8 cellular contexts compared by ENCODE assay signal in genomic region chr19:2775556-2776430, GRCh38. TPM values are rescaled to one million over a fixed set of nuclear protein-coding genes. Genes with fewer than 3 reads are reported as not detected.
DNase-seq lines count a peak whose midpoint lies in the region; FAIRE-seq and TF ChIP-seq lines count a peak whose summit lies in the region.

No MANE protein-coding gene starts in this region.

- H3K4me3 ChIP-seq in small intestine (ENCODE audit: low read depth in 1 of 2, low read length in 2 of 2): peak overlapping the region in 1 of 2 donors; percentile 37

- peak; percentile 50 for DNase-seq in NAMALWA (ENCODE audit: low spot score)
- peak; percentile 67 for DNase-seq in activated T-helper 2 cell treated with anti-CD3 and anti-CD28 coated beads, Interferon-gamma antibody, Interleukin-2, Interleukin-4, amounts not matched to agents 10 μg/mL and 5 μg/mL and 100 μg/mL, durations not matched to agents 14 hours and 24 hours and 36 hours (ENCODE audit: low spot score)
- DNase-seq in glutamatergic neuron: no peak
- DNase-seq in small intestine: peak; percentile 93
- no peak for DNase-seq in HPDE6-E6E7 (ENCODE audit: extremely low spot score)
- no peak for DNase-seq in retina
- no peak for DNase-seq in GM03348 (ENCODE audit: low spot score)
- no peak for DNase-seq in OCI-M2 (lab: John Stamatoyannopoulos, UW; ENCODE audit: unreplicated experiment)

- H3K4me3 Mint-ChIP-seq in activated T-helper 2 cell treated with anti-CD3 and anti-CD28 coated beads, Interferon-gamma antibody, Interleukin-2, Interleukin-4, amounts not matched to agents 10 μg/mL and 5 μg/mL and 100 μg/mL, durations not matched to agents 14 hours and 24 hours and 36 hours (ENCODE audit: low read depth): peak overlapping the region; percentile 76
- peak overlapping the region; percentile 22 for H3K4me3 Mint-ChIP-seq in glutamatergic neuron (ENCODE audit: unreplicated experiment)

- H3K4me1 ChIP-seq in small intestine (ENCODE audit: control insufficient read depth in 2 of 2, insufficient read depth in 1 of 2, low read depth in 1 of 2, low read length in 1 of 2): peaks cover 3 to 7% of the 10 kb centered on the region in 2 donors

- no peaks in the 10 kb centered on the region for H3K36me3 ChIP-seq in small intestine (ENCODE audit: control insufficient read depth in 2 of 2, insufficient read depth in 2 of 2, low read length in 2 of 2)

- H3K27ac ChIP-seq in small intestine (ENCODE audit: low read depth in 1 of 2, low read length in 1 of 2): peak overlapping the region; percentile 91 to 92

- peaks cover 31% of the 10 kb centered on the region for H3K36me3 Mint-ChIP-seq in activated T-helper 2 cell treated with anti-CD3 and anti-CD28 coated beads, Interferon-gamma antibody, Interleukin-2, Interleukin-4, amounts not matched to agents 10 μg/mL and 5 μg/mL and 100 μg/mL, durations not matched to agents 14 hours and 24 hours and 36 hours (ENCODE audit: low read depth)
- peaks cover 8% of the 10 kb centered on the region for H3K36me3 Mint-ChIP-seq in glutamatergic neuron (ENCODE audit: unreplicated experiment)

- no peaks in the 10 kb centered on the region for H3K9me3 ChIP-seq in small intestine (ENCODE audit: control insufficient read depth, low read depth)

- no peaks in the 10 kb centered on the region for H3K9me3 Mint-ChIP-seq in activated T-helper 2 cell treated with anti-CD3 and anti-CD28 coated beads, Interferon-gamma antibody, Interleukin-2, Interleukin-4, amounts not matched to agents 10 μg/mL and 5 μg/mL and 100 μg/mL, durations not matched to agents 14 hours and 24 hours and 36 hours
- peaks cover 7% of the 10 kb centered on the region for H3K9me3 Mint-ChIP-seq in glutamatergic neuron (ENCODE audit: unreplicated experiment)

- H3K27ac Mint-ChIP-seq in activated T-helper 2 cell treated with anti-CD3 and anti-CD28 coated beads, Interferon-gamma antibody, Interleukin-2, Interleukin-4, amounts not matched to agents 10 μg/mL and 5 μg/mL and 100 μg/mL, durations not matched to agents 14 hours and 24 hours and 36 hours: peak overlapping the region; percentile 92
- peak overlapping the region; percentile 95 for H3K27ac Mint-ChIP-seq in glutamatergic neuron (ENCODE audit: unreplicated experiment)

- FAIRE-seq in small intestine (lab: Jason Lieb, UNC): no peak

- H3K27me3 Mint-ChIP-seq in activated T-helper 2 cell treated with anti-CD3 and anti-CD28 coated beads, Interferon-gamma antibody, Interleukin-2, Interleukin-4, amounts not matched to agents 10 μg/mL and 5 μg/mL and 100 μg/mL, durations not matched to agents 14 hours and 24 hours and 36 hours (ENCODE audit: low read depth): no peaks in the 10 kb centered on the region
- H3K27me3 Mint-ChIP-seq in glutamatergic neuron (ENCODE audit: unreplicated experiment): peaks cover 6% of the 10 kb centered on the region

- WGBS in small intestine, 3 donors: 51 to 57% (median 52%) methylated on average over 29 of the region's 29 CpGs

- no peaks in the 10 kb centered on the region for H3K27me3 ChIP-seq in small intestine (ENCODE audit: control insufficient read depth in 2 of 2, insufficient read depth in 2 of 2, low read length in 2 of 2)

- TF ChIP-seq CTCF in glutamatergic neuron (IDR thresholded peaks at IDR 0.05; ENCODE audit: partially characterized antibody, unreplicated experiment): no peak

- peaks cover 32% of the 10 kb centered on the region for H3K4me1 Mint-ChIP-seq in activated T-helper 2 cell treated with anti-CD3 and anti-CD28 coated beads, Interferon-gamma antibody, Interleukin-2, Interleukin-4, amounts not matched to agents 10 μg/mL and 5 μg/mL and 100 μg/mL, durations not matched to agents 14 hours and 24 hours and 36 hours (ENCODE audit: low read depth)
- H3K4me1 Mint-ChIP-seq in glutamatergic neuron (ENCODE audit: low read depth, unreplicated experiment): peaks cover 23% of the 10 kb centered on the region

- intact Hi-C loops in activated T-helper 2 cell treated with anti-CD3 and anti-CD28 coated beads, Interferon-gamma antibody, Interleukin-2, Interleukin-4, amounts not matched to agents 10 μg/mL and 5 μg/mL and 100 μg/mL, durations not matched to agents 14 hours and 24 hours and 36 hours (cut with micrococcal nuclease): no loop called here

RNA-seq across cellular contexts. Expression of gene SGTA, which starts 7.3 kb away (rescaled TPM):
- total RNA-seq in activated T-helper 2 cell treated with anti-CD3 and anti-CD28 coated beads, Interferon-gamma antibody, Interleukin-2, Interleukin-4, amounts not matched to agents 10 μg/mL and 5 μg/mL and 100 μg/mL, durations not matched to agents 14 hours and 24 hours and 36 hours: 64.3 and 67.3 TPM in 2 replicates
- total RNA-seq in glutamatergic neuron (ENCODE audit: unreplicated experiment): 90.6 TPM
- polyA plus RNA-seq in small intestine: 10 to 100 TPM; 62.6 to 79.5 (median 76.7) TPM

RNA-seq across cellular contexts. Expression of gene THOP1, which starts 9.5 kb away (rescaled TPM):
- 178 TPM in 2 replicates for total RNA-seq in activated T-helper 2 cell treated with anti-CD3 and anti-CD28 coated beads, Interferon-gamma antibody, Interleukin-2, Interleukin-4, amounts not matched to agents 10 μg/mL and 5 μg/mL and 100 μg/mL, durations not matched to agents 14 hours and 24 hours and 36 hours
- 64.0 TPM for total RNA-seq in glutamatergic neuron (ENCODE audit: unreplicated experiment)
- polyA plus RNA-seq in small intestine: 10 to 100 TPM; 77.5 to 86.3 (median 78.6) TPM

RNA-seq across cellular contexts. Expression of gene SLC39A3, which starts 36.0 kb away (rescaled TPM):
- total RNA-seq in activated T-helper 2 cell treated with anti-CD3 and anti-CD28 coated beads, Interferon-gamma antibody, Interleukin-2, Interleukin-4, amounts not matched to agents 10 μg/mL and 5 μg/mL and 100 μg/mL, durations not matched to agents 14 hours and 24 hours and 36 hours: 39.1 and 39.4 TPM in 2 replicates
- 40.8 TPM for total RNA-seq in glutamatergic neuron (ENCODE audit: unreplicated experiment)
- 10 to 100 TPM; 10.7 to 39.1 (median 14.1) TPM for polyA plus RNA-seq in small intestine

RNA-seq across cellular contexts. Expression of gene ZNF554, which starts 43.9 kb away (rescaled TPM):
- 2.3 and 2.4 TPM in 2 replicates for total RNA-seq in activated T-helper 2 cell treated with anti-CD3 and anti-CD28 coated beads, Interferon-gamma antibody, Interleukin-2, Interleukin-4, amounts not matched to agents 10 μg/mL and 5 μg/mL and 100 μg/mL, durations not matched to agents 14 hours and 24 hours and 36 hours
- 5.8 TPM for total RNA-seq in glutamatergic neuron (ENCODE audit: unreplicated experiment)
- 1 to 10 TPM; 2.0 to 6.7 (median 3.2) TPM for polyA plus RNA-seq in small intestine

RNA-seq across cellular contexts. Expression of gene DIRAS1, which starts 54.6 kb away (rescaled TPM):
- 0.28 and 0.39 TPM in 2 replicates for total RNA-seq in activated T-helper 2 cell treated with anti-CD3 and anti-CD28 coated beads, Interferon-gamma antibody, Interleukin-2, Interleukin-4, amounts not matched to agents 10 μg/mL and 5 μg/mL and 100 μg/mL, durations not matched to agents 14 hours and 24 hours and 36 hours
- total RNA-seq in glutamatergic neuron (ENCODE audit: unreplicated experiment): 47.1 TPM
- polyA plus RNA-seq in small intestine: 1 to 10 TPM in 2 of 3 donors, not detected in 1; 1.6 to 3.0 TPM

Comparison
In these comparisons a context has a peak if more than half of its experiments do, and no peak if none do; other contexts are left out.
1. DNase-seq: peak in NAMALWA (single experiment), activated T-helper 2 cell treated with anti-CD3 and anti-CD28 coated beads, Interferon-gamma antibody, Interleukin-2, Interleukin-4, amounts not matched to agents 10 μg/mL and 5 μg/mL and 100 μg/mL, durations not matched to agents 14 hours and 24 hours and 36 hours (single experiment) and small intestine (single experiment); none in glutamatergic neuron (single experiment), HPDE6-E6E7 (single experiment), retina (single experiment), GM03348 (single experiment) and OCI-M2 (single experiment).